8 cellular contexts compared by ENCODE assay signal in the genomic region with DNA sequence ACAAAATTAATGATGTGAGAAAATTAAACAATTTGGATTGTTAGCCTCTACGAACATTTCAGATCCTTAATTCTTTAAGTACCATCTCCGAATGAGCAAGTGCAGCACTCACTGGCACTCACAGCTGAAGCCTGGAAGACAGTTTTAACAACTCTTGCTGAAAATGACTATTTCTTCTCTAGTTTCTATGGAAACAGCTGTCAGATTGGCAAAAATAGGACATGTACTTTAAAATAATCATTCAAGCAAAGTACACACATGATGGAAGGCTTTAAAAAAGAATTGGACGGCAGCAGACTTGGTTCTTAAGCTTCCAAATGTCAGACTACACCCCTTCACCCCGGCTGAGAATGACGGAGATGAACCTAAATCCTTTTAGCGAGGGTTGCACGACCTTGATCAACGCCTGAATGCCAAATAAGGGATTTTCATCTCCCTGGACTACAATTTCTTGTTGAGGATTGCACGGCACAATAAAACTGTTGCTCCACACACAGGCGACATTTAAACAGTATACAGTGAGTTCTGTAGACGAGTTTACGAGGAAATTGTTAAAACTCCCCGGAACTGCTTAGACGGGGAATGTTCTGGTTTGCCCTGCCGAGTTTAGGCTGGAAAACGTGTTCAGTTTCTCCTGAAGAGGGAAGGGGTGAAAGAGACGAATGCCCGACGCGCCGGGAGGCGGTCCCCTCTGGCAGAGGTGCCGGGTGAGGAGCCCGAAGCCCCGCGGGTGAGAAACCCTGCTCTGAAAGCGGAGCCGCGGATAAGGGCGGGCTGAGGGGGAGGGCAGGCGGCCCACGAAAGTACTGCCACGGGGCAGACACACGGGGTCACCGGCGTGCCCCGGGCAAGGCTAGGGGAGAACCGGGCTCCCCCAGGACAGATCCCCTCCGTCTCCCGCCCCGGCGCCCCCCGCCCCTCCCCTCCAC. TPM values are rescaled to one million over a fixed set of nuclear protein-coding genes. Genes with fewer than 3 reads are reported as not detected.
DNase-seq lines count a peak whose midpoint lies in the region; ATAC-seq and TF ChIP-seq lines count a peak whose summit lies in the region.

No MANE protein-coding gene starts in this region.

- peak overlapping the region; percentile 92 for H3K4me3 Mint-ChIP-seq in MCF 10A (ENCODE audit: unreplicated experiment)

- peak overlapping the region; percentile 79 for H3K27ac ChIP-seq in WERI-Rb-1
- H3K27ac ChIP-seq in iPS-20b (ENCODE audit: low read length): peak overlapping the region; percentile 76

- peaks cover 7% of the 10 kb centered on the region for H3K4me1 ChIP-seq in iPS-20b (ENCODE audit: insufficient read depth, low read length)
- H3K4me1 ChIP-seq in skeletal muscle satellite cell (ENCODE audit: control insufficient read depth, insufficient read depth, low read length): peaks cover 7% of the 10 kb centered on the region

- intact Hi-C loops in MCF 10A (cut with micrococcal nuclease): loop anchor here (1.0 to 2.0 kb wide), 6 partner anchors 29 to 1713 kb away; no protein-coding TSS in a partner anchor

- DNase-seq in NCI-H1417 (lab: John Stamatoyannopoulos, UW) (peak; percentile 72 to 80 (median 79)), NCI-H1417 treated with DMSO at 0.1 percent for 48 hours (lab: John Stamatoyannopoulos, UW) (no peak), NCI-H2029 treated with DMSO at 0.1 percent for 48 hours (lab: John Stamatoyannopoulos, UW) (peak; percentile 59), WERI-Rb-1 (peak; percentile 73), MCF 10A (ENCODE audit: unreplicated experiment) (peak; percentile 60)

- H3K4me2 ChIP-seq in skeletal muscle satellite cell (ENCODE audit: low read length): peak overlapping the region; percentile 90

- peaks cover 7% of the 10 kb centered on the region for H3K36me3 Mint-ChIP-seq in MCF 10A (ENCODE audit: insufficient read depth, unreplicated experiment)

- H3K4me1 Mint-ChIP-seq in MCF 10A (ENCODE audit: insufficient read depth, unreplicated experiment): peaks cover 20% of the 10 kb centered on the region

- H3K9me3 ChIP-seq in WERI-Rb-1 (ENCODE audit: severe bottlenecking) (no peaks in the 10 kb centered on the region), iPS-20b (ENCODE audit: insufficient read depth, low read depth, low read length) (no peaks in the 10 kb centered on the region), skeletal muscle satellite cell (replicated peaks; ENCODE audit: low read length) (no peaks in the 10 kb centered on the region)

- H3K36me3 ChIP-seq in WERI-Rb-1 (no peaks in the 10 kb centered on the region), iPS-20b (ENCODE audit: insufficient read depth, low read depth, low read length) (no peaks in the 10 kb centered on the region), skeletal muscle satellite cell (ENCODE audit: insufficient read depth, low read length) (no peaks in the 10 kb centered on the region)

- POLR2A ChIA-PET in MCF 10A (lab: Yijun Ruan, JAX): interaction anchor here (0.5 to 5.5 kb wide), 25 partner anchors 10 to 1166 kb away, joined by 3 to 151 read pairs (median 6); a partner anchor contains a TSS

- no peaks in the 10 kb centered on the region for H3K27me3 ChIP-seq in WERI-Rb-1 (ENCODE audit: insufficient read depth, low read depth, severe bottlenecking)
- H3K27me3 ChIP-seq in iPS-20b (ENCODE audit: insufficient read depth, low read length): no peaks in the 10 kb centered on the region
- H3K27me3 ChIP-seq in skeletal muscle satellite cell (ENCODE audit: control insufficient read depth, insufficient read depth, low read length): no peaks in the 10 kb centered on the region

- ATAC-seq in HG02938 (IDR thresholded peaks at IDR 0.05; ENCODE audit: unreplicated experiment): peak; percentile 35

- TF ChIP-seq CTCF in WERI-Rb-1 (IDR thresholded peaks at IDR 0.05; ENCODE audit: low read depth, low read length) (0 out of 2 replicates have a peak, but pooled peaks have one; percentile 15), MCF 10A (IDR thresholded peaks at IDR 0.05; ENCODE audit: unreplicated experiment) (no peak)

- H3K9ac ChIP-seq in iPS-20b (ENCODE audit: low read depth, low read length) (peak overlapping the region; percentile 96), skeletal muscle satellite cell (ENCODE audit: low read depth, low read length) (peak overlapping the region; percentile 85)

- H3K27ac Mint-ChIP-seq in MCF 10A (ENCODE audit: low read depth, unreplicated experiment): peak overlapping the region; percentile 95

- no TSS peak for BruUV-seq in MCF 10A (replicated peaks; lab: Mats Ljungman, UMichigan)

- H3K9me3 Mint-ChIP-seq in MCF 10A (ENCODE audit: unreplicated experiment): no peaks in the 10 kb centered on the region

- H3K27me3 Mint-ChIP-seq in MCF 10A (ENCODE audit: insufficient read depth, unreplicated experiment): no peaks in the 10 kb centered on the region

- H3K4me3 ChIP-seq in WERI-Rb-1 (ENCODE audit: low read depth, low read length): peak overlapping the region; percentile 95
- H3K4me3 ChIP-seq in iPS-20b (ENCODE audit: low read length): peak overlapping the region; percentile 98
- peak overlapping the region; percentile 70 for H3K4me3 ChIP-seq in skeletal muscle satellite cell (ENCODE audit: low read length)

- CTCF ChIA-PET in MCF 10A (lab: Yijun Ruan, JAX): interaction anchor here (0.6 to 5.7 kb wide), 18 partner anchors 9 to 164 kb away, joined by 3 to 58 read pairs (median 4); no protein-coding TSS in a partner anchor

RNA-seq across cellular contexts. Expression of a gene that starts 0.7 kb away (rescaled TPM):
- 15.7 and 17.9 TPM in 2 replicates for total RNA-seq in MCF 10A (2022)
- total RNA-seq in skeletal muscle satellite cell (2012; rRNA removed): 14.9 and 16.2 TPM in 2 replicates

RNA-seq across cellular contexts. Expression of a gene that starts 31.2 kb away (rescaled TPM):
- total RNA-seq in MCF 10A (2022): 10.4 and 14.8 TPM in 2 replicates
- not detected in 2 replicates for total RNA-seq in skeletal muscle satellite cell (2012; rRNA removed)
